23 cellular contexts compared by ENCODE assay signal in genomic region chr14:96058606-96059200, GRCh38.
"Had no signal": no experiment of that assay in that cellular context is flagged by ENCODE, and none has a peak within 500 bp of the region (broad histone marks: within the 10 kb centered on the region; RNA-seq: fewer than 3 reads in every experiment).

No MANE protein-coding gene starts in this region.

- H3K4me1 ChIP-seq: parathyroid adenoma, prostate gland, testis had no signal

- H3K9me3 ChIP-seq: esophagus muscularis mucosa, gastroesophageal sphincter, prostate gland, right lobe of liver, testis, transverse colon had no signal

- H3K4me3 ChIP-seq: dorsolateral prefrontal cortex, esophagus muscularis mucosa, gastroesophageal sphincter, lung, prostate gland, right lobe of liver, testis, transverse colon had no signal

- H3K36me3 Mint-ChIP-seq: naive B cell; stimulated activated memory B cell treated with anti-CD40 and anti-IgM and Interleukin-4, amounts not matched to agents 10 μg/mL and 1 μg/mL and 100 μg/mL, for 72 hours had no signal

- DNase-seq: cortex of kidney; effector memory CD4-positive, alpha-beta T cell; glutamatergic neuron; left ventricle myocardium superior; mesenchymal stem cell; naive B cell; retina; right lobe of liver; stimulated activated CD4-positive, alpha-beta T cell treated with anti-CD3 and anti-CD28 coated beads, Interleukin-15, amount 100 ng/mL, for 24 hours; stimulated activated CD4-positive, alpha-beta T cell treated with anti-CD3 and anti-CD28 coated beads, Interleukin-1b, Interleukin-23, amount 100 ng/mL, for 48 hours; stimulated activated CD4-positive, alpha-beta T cell treated with anti-CD3 and anti-CD28 coated beads, Interleukin-4, amount 100 ng/mL, for 24 hours; testis; transverse colon had no signal

- H3K27ac Mint-ChIP-seq: naive B cell; nephron; stimulated activated memory B cell treated with anti-CD40 and anti-IgM and Interleukin-4, amounts not matched to agents 10 μg/mL and 1 μg/mL and 100 μg/mL, for 72 hours; stimulated activated naive CD8-positive, alpha-beta T cell treated with anti-CD3 and anti-CD28 coated beads, Interleukin-15, Interleukin-2, amounts not matched to agents 100 ng/mL and 50 ng/mL, for 24 hours had no signal

- H3K4me1 Mint-ChIP-seq: naive B cell; stimulated activated memory B cell treated with anti-CD40 and anti-IgM and Interleukin-4, amounts not matched to agents 10 μg/mL and 1 μg/mL and 100 μg/mL, for 72 hours had no signal

- H3K27ac ChIP-seq: epithelial cell of prostate, esophagus muscularis mucosa, gastroesophageal sphincter, parathyroid adenoma, prostate gland, right lobe of liver, testis, transverse colon had no signal

- H3K27me3 ChIP-seq: dorsolateral prefrontal cortex, esophagus muscularis mucosa, gastroesophageal sphincter, right lobe of liver, testis, transverse colon had no signal

- H3K4me3 Mint-ChIP-seq: nephron; stimulated activated memory B cell treated with anti-CD40 and anti-IgM and Interleukin-4, amounts not matched to agents 10 μg/mL and 1 μg/mL and 100 μg/mL, for 72 hours; stimulated activated naive CD8-positive, alpha-beta T cell treated with anti-CD3 and anti-CD28 coated beads, Interleukin-15, Interleukin-2, amounts not matched to agents 100 ng/mL and 50 ng/mL, for 24 hours had no signal

- ATAC-seq: gastroesophageal sphincter; left ventricle myocardium superior; right lobe of liver; stimulated activated memory B cell treated with anti-CD40 and anti-IgM and Interleukin-4, amounts not matched to agents 10 μg/mL and 1 μg/mL and 100 μg/mL, for 72 hours had no signal

- H3K36me3 ChIP-seq: prostate gland, right lobe of liver, transverse colon had no signal

- H3K9me3 Mint-ChIP-seq: naive B cell; nephron; stimulated activated memory B cell treated with anti-CD40 and anti-IgM and Interleukin-4, amounts not matched to agents 10 μg/mL and 1 μg/mL and 100 μg/mL, for 72 hours; stimulated activated naive CD8-positive, alpha-beta T cell treated with anti-CD3 and anti-CD28 coated beads, Interleukin-15, Interleukin-2, amounts not matched to agents 100 ng/mL and 50 ng/mL, for 24 hours had no signal
